Comparison of ENCODE assay signal across 1 cellular context in the genomic region with DNA sequence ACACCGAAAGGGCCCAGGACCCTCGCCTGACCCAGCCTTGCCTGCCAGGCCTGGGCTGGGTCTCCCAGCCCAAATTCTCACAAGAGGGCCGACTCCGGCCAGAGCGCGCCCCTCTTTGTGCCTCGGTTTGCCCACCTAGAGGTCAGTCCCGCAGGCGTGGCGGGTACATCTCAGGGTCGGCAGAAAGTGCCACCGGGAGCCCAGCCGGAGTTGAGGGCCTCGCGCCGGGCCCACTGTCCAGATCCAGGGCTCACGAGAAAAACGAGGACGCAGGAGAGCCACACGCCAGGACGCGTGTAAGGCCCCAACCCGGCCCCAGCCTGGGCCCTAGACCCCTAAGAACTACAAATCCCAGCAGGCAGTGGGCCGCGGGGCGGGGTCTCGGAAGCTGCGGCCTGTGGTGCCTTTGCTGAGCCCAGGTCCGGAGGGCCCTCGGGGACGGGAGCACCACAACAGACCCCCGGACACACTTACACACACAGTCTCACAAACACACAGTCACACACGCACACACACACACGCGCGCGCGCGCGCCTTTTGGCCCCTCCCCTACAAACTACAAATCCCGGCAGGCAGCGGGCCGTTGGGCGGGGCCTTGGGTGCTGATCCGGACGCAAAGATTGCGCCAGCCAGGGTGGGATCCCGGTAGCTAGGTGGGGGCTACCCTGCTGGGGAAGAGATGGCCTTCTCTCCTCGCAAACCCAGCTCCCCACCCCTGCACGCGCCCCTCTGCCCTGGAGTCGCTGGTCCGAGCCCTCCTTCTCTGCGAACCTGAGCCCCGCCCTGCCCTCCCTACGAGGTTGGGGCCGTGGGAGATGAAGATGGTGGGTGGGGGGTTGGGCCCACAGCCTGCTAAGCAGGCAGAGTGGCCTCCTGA.
A peak's percentile ranks its signal among the peaks of the same experiment; 100 is the strongest.
TF ChIP-seq lines count a peak whose summit lies in the region.

A gene (plus strand): TSS at position 583 of the 877 bp plus-strand sequence. CDS start 10,752 bp downstream, outside the sequence.

TF ChIP-seq in SK-N-SH, 30 proteins besides CTCF, POLR2A, EP300 and RAD21 (continued from another document):
- TF ChIP-seq, protein P1, sequence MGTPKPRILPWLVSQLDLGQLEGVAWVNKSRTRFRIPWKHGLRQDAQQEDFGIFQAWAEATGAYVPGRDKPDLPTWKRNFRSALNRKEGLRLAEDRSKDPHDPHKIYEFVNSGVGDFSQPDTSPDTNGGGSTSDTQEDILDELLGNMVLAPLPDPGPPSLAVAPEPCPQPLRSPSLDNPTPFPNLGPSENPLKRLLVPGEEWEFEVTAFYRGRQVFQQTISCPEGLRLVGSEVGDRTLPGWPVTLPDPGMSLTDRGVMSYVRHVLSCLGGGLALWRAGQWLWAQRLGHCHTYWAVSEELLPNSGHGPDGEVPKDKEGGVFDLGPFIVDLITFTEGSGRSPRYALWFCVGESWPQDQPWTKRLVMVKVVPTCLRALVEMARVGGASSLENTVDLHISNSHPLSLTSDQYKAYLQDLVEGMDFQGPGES (IDR thresholded peaks at IDR 0.05; ENCODE audit: low read depth, low read length), result no peak
- peak; percentile 62; the same call in 1 of the 2 replicates for TF ChIP-seq ELF1 (IDR thresholded peaks at IDR 0.05)
- TF ChIP-seq NRF1 (IDR thresholded peaks at IDR 0.05; ENCODE audit: low read depth, low read length), result 0 out of 2 replicates have a peak, but pooled peaks have one; percentile 28
- TF ChIP-seq SIN3A (IDR thresholded peaks at IDR 0.05; ENCODE audit: borderline replicate concordance, low read depth, low read length), result no peak
- TF ChIP-seq JUND (IDR thresholded peaks at IDR 0.05), result no peak
- TF ChIP-seq POLR2AphosphoS5 (IDR thresholded peaks at IDR 0.05; ENCODE audit: low read depth, low read length), result peak; percentile 43; the same call in 1 of the 2 replicates
- TF ChIP-seq, protein P2, sequence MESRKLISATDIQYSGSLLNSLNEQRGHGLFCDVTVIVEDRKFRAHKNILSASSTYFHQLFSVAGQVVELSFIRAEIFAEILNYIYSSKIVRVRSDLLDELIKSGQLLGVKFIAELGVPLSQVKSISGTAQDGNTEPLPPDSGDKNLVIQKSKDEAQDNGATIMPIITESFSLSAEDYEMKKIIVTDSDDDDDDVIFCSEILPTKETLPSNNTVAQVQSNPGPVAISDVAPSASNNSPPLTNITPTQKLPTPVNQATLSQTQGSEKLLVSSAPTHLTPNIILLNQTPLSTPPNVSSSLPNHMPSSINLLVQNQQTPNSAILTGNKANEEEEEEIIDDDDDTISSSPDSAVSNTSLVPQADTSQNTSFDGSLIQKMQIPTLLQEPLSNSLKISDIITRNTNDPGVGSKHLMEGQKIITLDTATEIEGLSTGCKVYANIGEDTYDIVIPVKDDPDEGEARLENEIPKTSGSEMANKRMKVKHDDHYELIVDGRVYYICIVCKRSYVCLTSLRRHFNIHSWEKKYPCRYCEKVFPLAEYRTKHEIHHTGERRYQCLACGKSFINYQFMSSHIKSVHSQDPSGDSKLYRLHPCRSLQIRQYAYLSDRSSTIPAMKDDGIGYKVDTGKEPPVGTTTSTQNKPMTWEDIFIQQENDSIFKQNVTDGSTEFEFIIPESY (IDR thresholded peaks at IDR 0.05; ENCODE audit: borderline replicate concordance, low read depth), result no peak
- 0 out of 2 replicates have a peak, but pooled peaks have one; percentile 13 for TF ChIP-seq FOXJ3 (CRISPR knock-in tag; IDR thresholded peaks at IDR 0.05)
- TF ChIP-seq TEAD4 (IDR thresholded peaks at IDR 0.05; ENCODE audit: borderline replicate concordance, insufficient read depth), result no peak
- TF ChIP-seq NFIC (IDR thresholded peaks at IDR 0.05; ENCODE audit: borderline replicate concordance), result no peak
- TF ChIP-seq, protein P3, sequence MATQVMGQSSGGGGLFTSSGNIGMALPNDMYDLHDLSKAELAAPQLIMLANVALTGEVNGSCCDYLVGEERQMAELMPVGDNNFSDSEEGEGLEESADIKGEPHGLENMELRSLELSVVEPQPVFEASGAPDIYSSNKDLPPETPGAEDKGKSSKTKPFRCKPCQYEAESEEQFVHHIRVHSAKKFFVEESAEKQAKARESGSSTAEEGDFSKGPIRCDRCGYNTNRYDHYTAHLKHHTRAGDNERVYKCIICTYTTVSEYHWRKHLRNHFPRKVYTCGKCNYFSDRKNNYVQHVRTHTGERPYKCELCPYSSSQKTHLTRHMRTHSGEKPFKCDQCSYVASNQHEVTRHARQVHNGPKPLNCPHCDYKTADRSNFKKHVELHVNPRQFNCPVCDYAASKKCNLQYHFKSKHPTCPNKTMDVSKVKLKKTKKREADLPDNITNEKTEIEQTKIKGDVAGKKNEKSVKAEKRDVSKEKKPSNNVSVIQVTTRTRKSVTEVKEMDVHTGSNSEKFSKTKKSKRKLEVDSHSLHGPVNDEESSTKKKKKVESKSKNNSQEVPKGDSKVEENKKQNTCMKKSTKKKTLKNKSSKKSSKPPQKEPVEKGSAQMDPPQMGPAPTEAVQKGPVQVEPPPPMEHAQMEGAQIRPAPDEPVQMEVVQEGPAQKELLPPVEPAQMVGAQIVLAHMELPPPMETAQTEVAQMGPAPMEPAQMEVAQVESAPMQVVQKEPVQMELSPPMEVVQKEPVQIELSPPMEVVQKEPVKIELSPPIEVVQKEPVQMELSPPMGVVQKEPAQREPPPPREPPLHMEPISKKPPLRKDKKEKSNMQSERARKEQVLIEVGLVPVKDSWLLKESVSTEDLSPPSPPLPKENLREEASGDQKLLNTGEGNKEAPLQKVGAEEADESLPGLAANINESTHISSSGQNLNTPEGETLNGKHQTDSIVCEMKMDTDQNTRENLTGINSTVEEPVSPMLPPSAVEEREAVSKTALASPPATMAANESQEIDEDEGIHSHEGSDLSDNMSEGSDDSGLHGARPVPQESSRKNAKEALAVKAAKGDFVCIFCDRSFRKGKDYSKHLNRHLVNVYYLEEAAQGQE (IDR thresholded peaks at IDR 0.05; ENCODE audit: low read depth, low read length), result no peak
- TF ChIP-seq, protein P4, sequence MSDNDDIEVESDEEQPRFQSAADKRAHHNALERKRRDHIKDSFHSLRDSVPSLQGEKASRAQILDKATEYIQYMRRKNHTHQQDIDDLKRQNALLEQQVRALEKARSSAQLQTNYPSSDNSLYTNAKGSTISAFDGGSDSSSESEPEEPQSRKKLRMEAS (IDR thresholded peaks at IDR 0.05; ENCODE audit: low read depth), result peak; percentile 80
- TF ChIP-seq SMC3 (IDR thresholded peaks at IDR 0.05; ENCODE audit: low read depth, low read length), result no peak
- peak; percentile 50 for TF ChIP-seq CHD2 (IDR thresholded peaks at IDR 0.05; ENCODE audit: low read length, partially characterized antibody)
- no peak for TF ChIP-seq TAF1 (IDR thresholded peaks at IDR 0.05; ENCODE audit: borderline replicate concordance, low read depth, low read length)
- peak; percentile 65 for TF ChIP-seq GABPA (IDR thresholded peaks at IDR 0.05; ENCODE audit: low read depth)
- TF ChIP-seq, protein P5, sequence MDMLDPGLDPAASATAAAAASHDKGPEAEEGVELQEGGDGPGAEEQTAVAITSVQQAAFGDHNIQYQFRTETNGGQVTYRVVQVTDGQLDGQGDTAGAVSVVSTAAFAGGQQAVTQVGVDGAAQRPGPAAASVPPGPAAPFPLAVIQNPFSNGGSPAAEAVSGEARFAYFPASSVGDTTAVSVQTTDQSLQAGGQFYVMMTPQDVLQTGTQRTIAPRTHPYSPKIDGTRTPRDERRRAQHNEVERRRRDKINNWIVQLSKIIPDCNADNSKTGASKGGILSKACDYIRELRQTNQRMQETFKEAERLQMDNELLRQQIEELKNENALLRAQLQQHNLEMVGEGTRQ (IDR thresholded peaks at IDR 0.05; ENCODE audit: borderline replicate concordance, low read depth, low read length), result no peak
- TF ChIP-seq GATA2 (CRISPR knock-in tag; IDR thresholded peaks at IDR 0.05), result peak; percentile 59
- TF ChIP-seq YY1 (IDR thresholded peaks at IDR 0.05; ENCODE audit: low read depth), result peak; percentile 65; the same call in 1 of the 2 replicates
